In the genomic region with DNA sequence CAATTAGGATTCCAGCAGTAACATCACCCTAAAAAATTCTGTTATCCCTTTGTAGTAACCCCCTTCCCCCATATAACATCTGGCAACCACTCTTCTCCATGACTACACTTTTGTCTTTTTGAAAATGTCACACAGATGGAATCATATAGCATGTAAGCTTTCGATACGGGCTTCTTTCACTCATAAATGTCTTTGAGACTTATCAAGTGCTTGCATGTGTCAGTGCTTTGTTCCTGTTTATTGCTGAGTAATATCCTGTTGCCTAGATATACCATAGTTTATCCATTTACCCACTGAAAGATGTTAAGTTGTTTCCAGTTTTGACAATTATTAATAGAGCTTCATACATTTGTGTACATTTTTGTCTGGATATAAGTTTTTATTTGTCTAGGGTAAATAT, we compare ENCODE assay signal across 1 cellular context.
TF ChIP-seq lines count a peak whose summit lies in the region.

No MANE protein-coding gene starts in this region.

TF ChIP-seq in K562, 482 proteins besides CTCF, POLR2A, EP300 and RAD21 (continued from another document and continues in another):
- TF ChIP-seq, protein P1, sequence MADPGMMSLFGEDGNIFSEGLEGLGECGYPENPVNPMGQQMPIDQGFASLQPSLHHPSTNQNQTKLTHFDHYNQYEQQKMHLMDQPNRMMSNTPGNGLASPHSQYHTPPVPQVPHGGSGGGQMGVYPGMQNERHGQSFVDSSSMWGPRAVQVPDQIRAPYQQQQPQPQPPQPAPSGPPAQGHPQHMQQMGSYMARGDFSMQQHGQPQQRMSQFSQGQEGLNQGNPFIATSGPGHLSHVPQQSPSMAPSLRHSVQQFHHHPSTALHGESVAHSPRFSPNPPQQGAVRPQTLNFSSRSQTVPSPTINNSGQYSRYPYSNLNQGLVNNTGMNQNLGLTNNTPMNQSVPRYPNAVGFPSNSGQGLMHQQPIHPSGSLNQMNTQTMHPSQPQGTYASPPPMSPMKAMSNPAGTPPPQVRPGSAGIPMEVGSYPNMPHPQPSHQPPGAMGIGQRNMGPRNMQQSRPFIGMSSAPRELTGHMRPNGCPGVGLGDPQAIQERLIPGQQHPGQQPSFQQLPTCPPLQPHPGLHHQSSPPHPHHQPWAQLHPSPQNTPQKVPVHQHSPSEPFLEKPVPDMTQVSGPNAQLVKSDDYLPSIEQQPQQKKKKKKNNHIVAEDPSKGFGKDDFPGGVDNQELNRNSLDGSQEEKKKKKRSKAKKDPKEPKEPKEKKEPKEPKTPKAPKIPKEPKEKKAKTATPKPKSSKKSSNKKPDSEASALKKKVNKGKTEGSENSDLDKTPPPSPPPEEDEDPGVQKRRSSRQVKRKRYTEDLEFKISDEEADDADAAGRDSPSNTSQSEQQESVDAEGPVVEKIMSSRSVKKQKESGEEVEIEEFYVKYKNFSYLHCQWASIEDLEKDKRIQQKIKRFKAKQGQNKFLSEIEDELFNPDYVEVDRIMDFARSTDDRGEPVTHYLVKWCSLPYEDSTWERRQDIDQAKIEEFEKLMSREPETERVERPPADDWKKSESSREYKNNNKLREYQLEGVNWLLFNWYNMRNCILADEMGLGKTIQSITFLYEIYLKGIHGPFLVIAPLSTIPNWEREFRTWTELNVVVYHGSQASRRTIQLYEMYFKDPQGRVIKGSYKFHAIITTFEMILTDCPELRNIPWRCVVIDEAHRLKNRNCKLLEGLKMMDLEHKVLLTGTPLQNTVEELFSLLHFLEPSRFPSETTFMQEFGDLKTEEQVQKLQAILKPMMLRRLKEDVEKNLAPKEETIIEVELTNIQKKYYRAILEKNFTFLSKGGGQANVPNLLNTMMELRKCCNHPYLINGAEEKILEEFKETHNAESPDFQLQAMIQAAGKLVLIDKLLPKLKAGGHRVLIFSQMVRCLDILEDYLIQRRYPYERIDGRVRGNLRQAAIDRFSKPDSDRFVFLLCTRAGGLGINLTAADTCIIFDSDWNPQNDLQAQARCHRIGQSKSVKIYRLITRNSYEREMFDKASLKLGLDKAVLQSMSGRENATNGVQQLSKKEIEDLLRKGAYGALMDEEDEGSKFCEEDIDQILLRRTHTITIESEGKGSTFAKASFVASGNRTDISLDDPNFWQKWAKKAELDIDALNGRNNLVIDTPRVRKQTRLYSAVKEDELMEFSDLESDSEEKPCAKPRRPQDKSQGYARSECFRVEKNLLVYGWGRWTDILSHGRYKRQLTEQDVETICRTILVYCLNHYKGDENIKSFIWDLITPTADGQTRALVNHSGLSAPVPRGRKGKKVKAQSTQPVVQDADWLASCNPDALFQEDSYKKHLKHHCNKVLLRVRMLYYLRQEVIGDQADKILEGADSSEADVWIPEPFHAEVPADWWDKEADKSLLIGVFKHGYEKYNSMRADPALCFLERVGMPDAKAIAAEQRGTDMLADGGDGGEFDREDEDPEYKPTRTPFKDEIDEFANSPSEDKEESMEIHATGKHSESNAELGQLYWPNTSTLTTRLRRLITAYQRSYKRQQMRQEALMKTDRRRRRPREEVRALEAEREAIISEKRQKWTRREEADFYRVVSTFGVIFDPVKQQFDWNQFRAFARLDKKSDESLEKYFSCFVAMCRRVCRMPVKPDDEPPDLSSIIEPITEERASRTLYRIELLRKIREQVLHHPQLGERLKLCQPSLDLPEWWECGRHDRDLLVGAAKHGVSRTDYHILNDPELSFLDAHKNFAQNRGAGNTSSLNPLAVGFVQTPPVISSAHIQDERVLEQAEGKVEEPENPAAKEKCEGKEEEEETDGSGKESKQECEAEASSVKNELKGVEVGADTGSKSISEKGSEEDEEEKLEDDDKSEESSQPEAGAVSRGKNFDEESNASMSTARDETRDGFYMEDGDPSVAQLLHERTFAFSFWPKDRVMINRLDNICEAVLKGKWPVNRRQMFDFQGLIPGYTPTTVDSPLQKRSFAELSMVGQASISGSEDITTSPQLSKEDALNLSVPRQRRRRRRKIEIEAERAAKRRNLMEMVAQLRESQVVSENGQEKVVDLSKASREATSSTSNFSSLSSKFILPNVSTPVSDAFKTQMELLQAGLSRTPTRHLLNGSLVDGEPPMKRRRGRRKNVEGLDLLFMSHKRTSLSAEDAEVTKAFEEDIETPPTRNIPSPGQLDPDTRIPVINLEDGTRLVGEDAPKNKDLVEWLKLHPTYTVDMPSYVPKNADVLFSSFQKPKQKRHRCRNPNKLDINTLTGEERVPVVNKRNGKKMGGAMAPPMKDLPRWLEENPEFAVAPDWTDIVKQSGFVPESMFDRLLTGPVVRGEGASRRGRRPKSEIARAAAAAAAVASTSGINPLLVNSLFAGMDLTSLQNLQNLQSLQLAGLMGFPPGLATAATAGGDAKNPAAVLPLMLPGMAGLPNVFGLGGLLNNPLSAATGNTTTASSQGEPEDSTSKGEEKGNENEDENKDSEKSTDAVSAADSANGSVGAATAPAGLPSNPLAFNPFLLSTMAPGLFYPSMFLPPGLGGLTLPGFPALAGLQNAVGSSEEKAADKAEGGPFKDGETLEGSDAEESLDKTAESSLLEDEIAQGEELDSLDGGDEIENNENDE (IDR thresholded peaks at IDR 0.05; ENCODE audit: low read depth, low read length) = no peak
- TF ChIP-seq, protein P2, sequence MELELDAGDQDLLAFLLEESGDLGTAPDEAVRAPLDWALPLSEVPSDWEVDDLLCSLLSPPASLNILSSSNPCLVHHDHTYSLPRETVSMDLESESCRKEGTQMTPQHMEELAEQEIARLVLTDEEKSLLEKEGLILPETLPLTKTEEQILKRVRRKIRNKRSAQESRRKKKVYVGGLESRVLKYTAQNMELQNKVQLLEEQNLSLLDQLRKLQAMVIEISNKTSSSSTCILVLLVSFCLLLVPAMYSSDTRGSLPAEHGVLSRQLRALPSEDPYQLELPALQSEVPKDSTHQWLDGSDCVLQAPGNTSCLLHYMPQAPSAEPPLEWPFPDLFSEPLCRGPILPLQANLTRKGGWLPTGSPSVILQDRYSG (tag; conservative IDR thresholded peaks at IDR 0.05; ENCODE audit: low read depth) = no peak
- TF ChIP-seq NFE2L1 (tag; IDR thresholded peaks at IDR 0.05; ENCODE audit: borderline replicate concordance, low read depth) (no peak), ZSCAN29 (IDR thresholded peaks at IDR 0.05) (no peak), KLF16 (IDR thresholded peaks at IDR 0.05) (peak; percentile 73; the same call in 1 of the 2 replicates), FOSL1 (tag; conservative IDR thresholded peaks at IDR 0.05) (peak; percentile 79), LEF1 (IDR thresholded peaks at IDR 0.05) (peak; percentile 75), ARHGAP35 (IDR thresholded peaks at IDR 0.05; ENCODE audit: partially characterized antibody) (no peak), U2AF1 (optimal IDR thresholded peaks at IDR 0.05; ENCODE audit: low read depth, low read length) (no peak), PRMT5 (CRISPR knock-in tag; IDR thresholded peaks at IDR 0.05) (no peak), SP1 (CRISPR knock-in tag; IDR thresholded peaks at IDR 0.05) (no peak; the same call in 1 of the 2 replicates), SMAD1 (IDR thresholded peaks at IDR 0.05; ENCODE audit: low read depth, low read length, partially characterized antibody) (no peak), POLR2AphosphoS2 (IDR thresholded peaks at IDR 0.05; ENCODE audit: low read length) (no peak), FOXK1 (CRISPR knock-in tag; IDR thresholded peaks at IDR 0.05; ENCODE audit: borderline replicate concordance) (no peak), ZNF23 (CRISPR knock-in tag; IDR thresholded peaks at IDR 0.05) (no peak), RBM25 (IDR thresholded peaks at IDR 0.05; ENCODE audit: low read depth, low read length, severe bottlenecking) (peak; percentile 31), NCOA4 (IDR thresholded peaks at IDR 0.05; ENCODE audit: partially characterized antibody) (no peak), TARDBP (IDR thresholded peaks at IDR 0.05) (no peak), JUN (IDR thresholded peaks at IDR 0.05; ENCODE audit: borderline replicate concordance, low read depth, low read length) (no peak), JUN (CRISPR knock-in tag; IDR thresholded peaks at IDR 0.05; ENCODE audit: borderline replicate concordance) (no peak), ZNF766 (CRISPR knock-in tag; conservative IDR thresholded peaks at IDR 0.05) (no peak), RAD51 (IDR thresholded peaks at IDR 0.05; ENCODE audit: borderline replicate concordance, low read depth) (no peak), SREBF1 (IDR thresholded peaks at IDR 0.05; ENCODE audit: borderline replicate concordance, low read depth, low read length) (no peak), NFIC (IDR thresholded peaks at IDR 0.05) (peak; percentile 85), RBBP5 (IDR thresholded peaks at IDR 0.05; ENCODE audit: borderline replicate concordance, insufficient read depth, low read length, poor library complexity, severe bottlenecking) (no peak), MYBL2 (IDR thresholded peaks at IDR 0.05; ENCODE audit: low read depth) (no peak), MYBL2 (CRISPR knock-in tag; IDR thresholded peaks at IDR 0.05; ENCODE audit: borderline replicate concordance) (no peak), MIER1 (IDR thresholded peaks at IDR 0.05; ENCODE audit: low read depth) (no peak), ZNF140 (CRISPR knock-in tag; IDR thresholded peaks at IDR 0.05) (no peak), ZFP36 (IDR thresholded peaks at IDR 0.05; ENCODE audit: low read depth, low read length, partially characterized antibody) (no peak), KAT7 (CRISPR knock-in tag; IDR thresholded peaks at IDR 0.05; ENCODE audit: borderline replicate concordance) (no peak)
- TF ChIP-seq, protein P3, sequence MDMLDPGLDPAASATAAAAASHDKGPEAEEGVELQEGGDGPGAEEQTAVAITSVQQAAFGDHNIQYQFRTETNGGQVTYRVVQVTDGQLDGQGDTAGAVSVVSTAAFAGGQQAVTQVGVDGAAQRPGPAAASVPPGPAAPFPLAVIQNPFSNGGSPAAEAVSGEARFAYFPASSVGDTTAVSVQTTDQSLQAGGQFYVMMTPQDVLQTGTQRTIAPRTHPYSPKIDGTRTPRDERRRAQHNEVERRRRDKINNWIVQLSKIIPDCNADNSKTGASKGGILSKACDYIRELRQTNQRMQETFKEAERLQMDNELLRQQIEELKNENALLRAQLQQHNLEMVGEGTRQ (CRISPR knock-in tag; IDR thresholded peaks at IDR 0.05) = no peak
- TF ChIP-seq, protein P4, sequence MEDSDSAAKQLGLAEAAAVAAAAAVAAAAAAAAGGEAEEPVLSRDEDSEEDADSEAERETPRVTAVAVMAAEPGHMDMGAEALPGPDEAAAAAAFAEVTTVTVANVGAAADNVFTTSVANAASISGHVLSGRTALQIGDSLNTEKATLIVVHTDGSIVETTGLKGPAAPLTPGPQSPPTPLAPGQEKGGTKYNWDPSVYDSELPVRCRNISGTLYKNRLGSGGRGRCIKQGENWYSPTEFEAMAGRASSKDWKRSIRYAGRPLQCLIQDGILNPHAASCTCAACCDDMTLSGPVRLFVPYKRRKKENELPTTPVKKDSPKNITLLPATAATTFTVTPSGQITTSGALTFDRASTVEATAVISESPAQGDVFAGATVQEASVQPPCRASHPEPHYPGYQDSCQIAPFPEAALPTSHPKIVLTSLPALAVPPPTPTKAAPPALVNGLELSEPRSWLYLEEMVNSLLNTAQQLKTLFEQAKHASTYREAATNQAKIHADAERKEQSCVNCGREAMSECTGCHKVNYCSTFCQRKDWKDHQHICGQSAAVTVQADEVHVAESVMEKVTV (CRISPR knock-in tag; IDR thresholded peaks at IDR 0.05) = no peak
- TF ChIP-seq, protein P5, sequence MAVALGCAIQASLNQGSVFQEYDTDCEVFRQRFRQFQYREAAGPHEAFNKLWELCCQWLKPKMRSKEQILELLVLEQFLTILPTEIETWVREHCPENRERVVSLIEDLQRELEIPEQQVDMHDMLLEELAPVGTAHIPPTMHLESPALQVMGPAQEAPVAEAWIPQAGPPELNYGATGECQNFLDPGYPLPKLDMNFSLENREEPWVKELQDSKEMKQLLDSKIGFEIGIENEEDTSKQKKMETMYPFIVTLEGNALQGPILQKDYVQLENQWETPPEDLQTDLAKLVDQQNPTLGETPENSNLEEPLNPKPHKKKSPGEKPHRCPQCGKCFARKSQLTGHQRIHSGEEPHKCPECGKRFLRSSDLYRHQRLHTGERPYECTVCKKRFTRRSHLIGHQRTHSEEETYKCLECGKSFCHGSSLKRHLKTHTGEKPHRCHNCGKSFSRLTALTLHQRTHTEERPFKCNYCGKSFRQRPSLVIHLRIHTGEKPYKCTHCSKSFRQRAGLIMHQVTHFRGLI (CRISPR knock-in tag; IDR thresholded peaks at IDR 0.05) = no peak
- TF ChIP-seq, protein P6, sequence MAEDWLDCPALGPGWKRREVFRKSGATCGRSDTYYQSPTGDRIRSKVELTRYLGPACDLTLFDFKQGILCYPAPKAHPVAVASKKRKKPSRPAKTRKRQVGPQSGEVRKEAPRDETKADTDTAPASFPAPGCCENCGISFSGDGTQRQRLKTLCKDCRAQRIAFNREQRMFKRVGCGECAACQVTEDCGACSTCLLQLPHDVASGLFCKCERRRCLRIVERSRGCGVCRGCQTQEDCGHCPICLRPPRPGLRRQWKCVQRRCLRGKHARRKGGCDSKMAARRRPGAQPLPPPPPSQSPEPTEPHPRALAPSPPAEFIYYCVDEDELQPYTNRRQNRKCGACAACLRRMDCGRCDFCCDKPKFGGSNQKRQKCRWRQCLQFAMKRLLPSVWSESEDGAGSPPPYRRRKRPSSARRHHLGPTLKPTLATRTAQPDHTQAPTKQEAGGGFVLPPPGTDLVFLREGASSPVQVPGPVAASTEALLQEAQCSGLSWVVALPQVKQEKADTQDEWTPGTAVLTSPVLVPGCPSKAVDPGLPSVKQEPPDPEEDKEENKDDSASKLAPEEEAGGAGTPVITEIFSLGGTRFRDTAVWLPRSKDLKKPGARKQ (CRISPR knock-in tag; IDR thresholded peaks at IDR 0.05) = no peak
- TF ChIP-seq, protein P7, sequence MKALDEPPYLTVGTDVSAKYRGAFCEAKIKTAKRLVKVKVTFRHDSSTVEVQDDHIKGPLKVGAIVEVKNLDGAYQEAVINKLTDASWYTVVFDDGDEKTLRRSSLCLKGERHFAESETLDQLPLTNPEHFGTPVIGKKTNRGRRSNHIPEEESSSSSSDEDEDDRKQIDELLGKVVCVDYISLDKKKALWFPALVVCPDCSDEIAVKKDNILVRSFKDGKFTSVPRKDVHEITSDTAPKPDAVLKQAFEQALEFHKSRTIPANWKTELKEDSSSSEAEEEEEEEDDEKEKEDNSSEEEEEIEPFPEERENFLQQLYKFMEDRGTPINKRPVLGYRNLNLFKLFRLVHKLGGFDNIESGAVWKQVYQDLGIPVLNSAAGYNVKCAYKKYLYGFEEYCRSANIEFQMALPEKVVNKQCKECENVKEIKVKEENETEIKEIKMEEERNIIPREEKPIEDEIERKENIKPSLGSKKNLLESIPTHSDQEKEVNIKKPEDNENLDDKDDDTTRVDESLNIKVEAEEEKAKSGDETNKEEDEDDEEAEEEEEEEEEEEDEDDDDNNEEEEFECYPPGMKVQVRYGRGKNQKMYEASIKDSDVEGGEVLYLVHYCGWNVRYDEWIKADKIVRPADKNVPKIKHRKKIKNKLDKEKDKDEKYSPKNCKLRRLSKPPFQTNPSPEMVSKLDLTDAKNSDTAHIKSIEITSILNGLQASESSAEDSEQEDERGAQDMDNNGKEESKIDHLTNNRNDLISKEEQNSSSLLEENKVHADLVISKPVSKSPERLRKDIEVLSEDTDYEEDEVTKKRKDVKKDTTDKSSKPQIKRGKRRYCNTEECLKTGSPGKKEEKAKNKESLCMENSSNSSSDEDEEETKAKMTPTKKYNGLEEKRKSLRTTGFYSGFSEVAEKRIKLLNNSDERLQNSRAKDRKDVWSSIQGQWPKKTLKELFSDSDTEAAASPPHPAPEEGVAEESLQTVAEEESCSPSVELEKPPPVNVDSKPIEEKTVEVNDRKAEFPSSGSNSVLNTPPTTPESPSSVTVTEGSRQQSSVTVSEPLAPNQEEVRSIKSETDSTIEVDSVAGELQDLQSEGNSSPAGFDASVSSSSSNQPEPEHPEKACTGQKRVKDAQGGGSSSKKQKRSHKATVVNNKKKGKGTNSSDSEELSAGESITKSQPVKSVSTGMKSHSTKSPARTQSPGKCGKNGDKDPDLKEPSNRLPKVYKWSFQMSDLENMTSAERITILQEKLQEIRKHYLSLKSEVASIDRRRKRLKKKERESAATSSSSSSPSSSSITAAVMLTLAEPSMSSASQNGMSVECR (CRISPR knock-in tag; IDR thresholded peaks at IDR 0.05) = no peak
